In genomic region chr12:10214877-10215267, GRCh38 we compare ENCODE assay signal across 9 cellular contexts. TPM values are rescaled to one million over a fixed set of nuclear protein-coding genes. Genes with fewer than 3 reads are reported as not detected.
A peak's percentile ranks its signal among the peaks of the same experiment; 100 is the strongest.
DNase-seq lines count a peak whose midpoint lies in the region; ATAC-seq and TF ChIP-seq lines count a peak whose summit lies in the region.
"Had no signal": no experiment of that assay in that cellular context is flagged by ENCODE, and none has a peak within 500 bp of the region (broad histone marks: within the 10 kb centered on the region; RNA-seq: fewer than 3 reads in every experiment).

No MANE protein-coding gene starts in this region.

- CTCF ChIA-PET in HCT116 (lab: Charles Lee) = interaction anchor here (0.9 kb wide), 1 partner anchor 460 kb away, joined by 3 read pairs; no protein-coding TSS in a partner anchor

- no TSS peak for BruUV-seq in HCT116 (replicated peaks; lab: Mats Ljungman, UMichigan)

- H3K9ac ChIP-seq in HCT116 (ENCODE audit: low read length) = no peak overlapping the region

- intact Hi-C loops in HCT116 (cut with micrococcal nuclease) = no loop called here

- no peak overlapping the region for H3K27ac ChIP-seq in HCT116 (ENCODE audit: low read depth, low read length)

- peaks cover 2 to 5% of the 10 kb centered on the region in 2 experiments; a peak in 1 of 4 replicates for H3K36me3 ChIP-seq in HCT116 (ENCODE audit: control insufficient read depth in 1 of 2, insufficient read depth in 2 of 2, low read length in 2 of 2)

- DNase-seq in HCT116 (ENCODE audit: low read depth, low spot score) = no peak
- no peak for DNase-seq in activated naive CD8-positive, alpha-beta T cell treated with anti-CD3 and anti-CD28 coated beads for 36 hours
- DNase-seq in skeletal muscle cell (ENCODE audit: low read depth) = no peak
- DNase-seq in SIG-M5 treated with dmso at 0.1 percent for 504 hours (lab: John Stamatoyannopoulos, UW; ENCODE audit: unreplicated experiment) = no peak
- no peak for DNase-seq in NCI-H2029 treated with DMSO at 0.1 percent for 48 hours (lab: John Stamatoyannopoulos, UW)
- DNase-seq in cerebellar nuclear complex (lab: John Stamatoyannopoulos, UW) = no peak
- DNase-seq: anterior cingulate cortex had no signal

- H3K4me1 Mint-ChIP-seq in activated naive CD8-positive, alpha-beta T cell treated with anti-CD3 and anti-CD28 coated beads for 36 hours = peaks cover 25% of the 10 kb centered on the region

- no peak overlapping the region for H2AFZ ChIP-seq in HCT116 (ENCODE audit: low read depth, low read length, poor library complexity, severe bottlenecking)

- H3K36me3 Mint-ChIP-seq in activated naive CD8-positive, alpha-beta T cell treated with anti-CD3 and anti-CD28 coated beads for 36 hours = no peaks in the 10 kb centered on the region

- H3K4me3 Mint-ChIP-seq in activated naive CD8-positive, alpha-beta T cell treated with anti-CD3 and anti-CD28 coated beads for 36 hours = peak overlapping the region; percentile 29

- H3K9me2 ChIP-seq in HCT116 (ENCODE audit: insufficient read depth) = no peaks in the 10 kb centered on the region

- H3K9me3 Mint-ChIP-seq in activated naive CD8-positive, alpha-beta T cell treated with anti-CD3 and anti-CD28 coated beads for 36 hours = no peaks in the 10 kb centered on the region

- TF ChIP-seq RAD21 in HCT116 (IDR thresholded peaks at IDR 0.05; ENCODE audit: low read depth) = no peak

- peak overlapping the region; percentile 81 for H3K4me2 ChIP-seq in HCT116 (ENCODE audit: low read length)

- RAD21 ChIA-PET in HCT116 (lab: Charles Lee; ENCODE audit: low non-redundant PET in 1 of 2, low total read pairs in 2 of 2, uncharacterized antibody in 2 of 2, unreplicated experiment in 2 of 2) = no interaction called here

- no peaks in the 10 kb centered on the region for H3K27me3 Mint-ChIP-seq in activated naive CD8-positive, alpha-beta T cell treated with anti-CD3 and anti-CD28 coated beads for 36 hours

- no peaks in the 10 kb centered on the region for H4K20me1 ChIP-seq in HCT116 (ENCODE audit: insufficient read depth)

- TF ChIP-seq POLR2A in HCT116 (IDR thresholded peaks at IDR 0.05; ENCODE audit: borderline replicate concordance, extremely low read depth, insufficient read depth, insufficient read length) = no peak

- H3K79me2 ChIP-seq in HCT116 (ENCODE audit: insufficient read depth, low read length) = peaks cover 15% of the 10 kb centered on the region

- H3K4me1 ChIP-seq in HCT116 (ENCODE audit: control insufficient read depth in 1 of 2, insufficient read depth in 2 of 2, low read length in 2 of 2) = peaks cover 22 to 44% of the 10 kb centered on the region in 2 experiments; a peak in 3 of 4 replicates

- POLR2A ChIA-PET in HCT116 (lab: Charles Lee) = no interaction called here

- ATAC-seq in HCT116 = no peak
- no peak for ATAC-seq in GM21526 (IDR thresholded peaks at IDR 0.05; ENCODE audit: low FRiP score, unreplicated experiment)

- no peak overlapping the region for H3K27ac Mint-ChIP-seq in activated naive CD8-positive, alpha-beta T cell treated with anti-CD3 and anti-CD28 coated beads for 36 hours

- no peaks in the 10 kb centered on the region for H3K9me3 ChIP-seq in HCT116 (ENCODE audit: control insufficient read depth in 1 of 2, insufficient read depth in 1 of 2, low read depth in 1 of 2, low read length in 2 of 2)

- no peaks in the 10 kb centered on the region for H3K27me3 ChIP-seq in HCT116 (ENCODE audit: insufficient read depth, low read length)

- no peak for TF ChIP-seq CTCF in HCT116 (IDR thresholded peaks at IDR 0.05 in 2 of 3, conservative IDR thresholded peaks at IDR 0.05 in 1 of 3; ENCODE audit: borderline replicate concordance in 1 of 3, insufficient read depth in 1 of 3, low read depth in 2 of 3, low read length in 2 of 3)

- H3K4me3 ChIP-seq in HCT116 (replicated peaks in 1 of 2; ENCODE audit: low read depth in 1 of 2, low read length in 2 of 2) (no peak overlapping the region), iPS-11a (ENCODE audit: low read depth, low read length) (peak overlapping the region; percentile 96), skeletal muscle cell (ENCODE audit: low read depth, low read length) (peak overlapping the region; percentile 84)

TF ChIP-seq in HCT116, 20 proteins besides CTCF, POLR2A, EP300 and RAD21:
- no peak for TF ChIP-seq SRF (IDR thresholded peaks at IDR 0.05; ENCODE audit: low read depth)
- no peak for TF ChIP-seq EZH2phosphoT487 (IDR thresholded peaks at IDR 0.05; ENCODE audit: borderline replicate concordance)
- TF ChIP-seq JUND (IDR thresholded peaks at IDR 0.05) = no peak
- TF ChIP-seq POLR2AphosphoS5 (IDR thresholded peaks at IDR 0.05; ENCODE audit: low read depth, low read length) = no peak
- no peak for TF ChIP-seq ZNF274 (IDR thresholded peaks at IDR 0.05; ENCODE audit: low read depth, low read length)
- no peak for TF ChIP-seq CBX3 (IDR thresholded peaks at IDR 0.05; ENCODE audit: low read depth)
- no peak for TF ChIP-seq MAX (IDR thresholded peaks at IDR 0.05)
- no peak for TF ChIP-seq ZFX (IDR thresholded peaks at IDR 0.05)
- no peak for TF ChIP-seq EZH2 (IDR thresholded peaks at IDR 0.05)
- no peak for TF ChIP-seq ELF1 (IDR thresholded peaks at IDR 0.05; ENCODE audit: borderline replicate concordance, low read depth)
- TF ChIP-seq ZBTB33 (IDR thresholded peaks at IDR 0.05; ENCODE audit: extremely low read depth, insufficient replicate concordance, low read length) = no peak
- TF ChIP-seq YY1 (IDR thresholded peaks at IDR 0.05; ENCODE audit: extremely low read depth, insufficient replicate concordance, low read depth, low read length) = no peak
- no peak for TF ChIP-seq EGR1 (IDR thresholded peaks at IDR 0.05; ENCODE audit: low read depth)
- TF ChIP-seq TCF7L2 (IDR thresholded peaks at IDR 0.05; ENCODE audit: borderline replicate concordance, extremely low read depth, insufficient read depth, insufficient read length) = no peak
- no peak for TF ChIP-seq SP1 (IDR thresholded peaks at IDR 0.05; ENCODE audit: low read depth)
- no peak for TF ChIP-seq REST (IDR thresholded peaks at IDR 0.05; ENCODE audit: low read depth)
- TF ChIP-seq ATF3 (IDR thresholded peaks at IDR 0.05) = no peak
- TF ChIP-seq CEBPB (IDR thresholded peaks at IDR 0.05; ENCODE audit: low read depth) = no peak

RNA-seq across cellular contexts. Expression of gene GABARAPL1, which starts 2.2 kb away (rescaled TPM):
- 35.5 TPM for total RNA-seq in HCT116 (2021; ENCODE audit: unreplicated experiment)
- 34.9 and 47.2 TPM in 2 replicates for polyA plus RNA-seq in HCT116 (2012)
- 1 to 10 TPM; 6.0 to 7.2 TPM for total RNA-seq in activated naive CD8-positive, alpha-beta T cell treated with anti-CD3 and anti-CD28 coated beads for 36 hours

RNA-seq across cellular contexts. Expression of gene TMEM52B, which starts 36.0 kb away (rescaled TPM):
- not detected for total RNA-seq in HCT116 (2021; ENCODE audit: unreplicated experiment)
- not detected in 2 replicates for polyA plus RNA-seq in HCT116 (2012)
- total RNA-seq in activated naive CD8-positive, alpha-beta T cell treated with anti-CD3 and anti-CD28 coated beads for 36 hours = not detected

RNA-seq across cellular contexts. Expression of gene OLR1, which starts 42.9 kb away (rescaled TPM):
- total RNA-seq in HCT116 (2021; ENCODE audit: unreplicated experiment) = 0.12 TPM
- polyA plus RNA-seq in HCT116 (2012) = not detected in 2 replicates
- total RNA-seq in activated naive CD8-positive, alpha-beta T cell treated with anti-CD3 and anti-CD28 coated beads for 36 hours = not detected

Comparison
In these comparisons a context has a peak if more than half of its experiments do, and no peak if none do; other contexts are left out.
1. H3K4me3 ChIP-seq: peak in iPS-11a (single experiment) and skeletal muscle cell (single experiment); none in HCT116 (0 of 2).